Comparison of ENCODE assay signal across 2 cellular contexts in the genomic region with DNA sequence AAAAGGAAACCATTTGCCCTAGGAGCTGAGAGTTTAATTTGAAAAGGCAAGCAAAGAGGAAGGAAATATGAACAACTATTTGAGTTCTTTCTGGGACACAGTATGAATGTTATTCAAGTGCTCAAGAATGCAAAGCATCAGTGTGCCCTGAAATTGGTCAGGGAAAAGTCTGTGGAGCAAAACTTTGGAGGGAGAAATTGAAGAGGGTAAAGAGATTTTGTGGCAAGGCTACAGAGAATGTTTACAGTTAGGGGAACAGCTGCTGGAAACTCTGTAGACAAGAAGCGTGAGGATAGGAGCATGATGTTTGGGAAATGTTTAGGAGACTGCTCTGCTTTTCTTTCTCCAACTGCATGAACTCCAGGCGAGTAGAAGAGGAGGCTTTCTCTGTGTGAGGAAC.
TF ChIP-seq lines count a peak whose summit lies in the region.

No MANE protein-coding gene starts in this region.

TF ChIP-seq in SK-N-SH, 30 proteins besides CTCF, POLR2A, EP300 and RAD21 (continued from another document):
- TF ChIP-seq, protein P1, sequence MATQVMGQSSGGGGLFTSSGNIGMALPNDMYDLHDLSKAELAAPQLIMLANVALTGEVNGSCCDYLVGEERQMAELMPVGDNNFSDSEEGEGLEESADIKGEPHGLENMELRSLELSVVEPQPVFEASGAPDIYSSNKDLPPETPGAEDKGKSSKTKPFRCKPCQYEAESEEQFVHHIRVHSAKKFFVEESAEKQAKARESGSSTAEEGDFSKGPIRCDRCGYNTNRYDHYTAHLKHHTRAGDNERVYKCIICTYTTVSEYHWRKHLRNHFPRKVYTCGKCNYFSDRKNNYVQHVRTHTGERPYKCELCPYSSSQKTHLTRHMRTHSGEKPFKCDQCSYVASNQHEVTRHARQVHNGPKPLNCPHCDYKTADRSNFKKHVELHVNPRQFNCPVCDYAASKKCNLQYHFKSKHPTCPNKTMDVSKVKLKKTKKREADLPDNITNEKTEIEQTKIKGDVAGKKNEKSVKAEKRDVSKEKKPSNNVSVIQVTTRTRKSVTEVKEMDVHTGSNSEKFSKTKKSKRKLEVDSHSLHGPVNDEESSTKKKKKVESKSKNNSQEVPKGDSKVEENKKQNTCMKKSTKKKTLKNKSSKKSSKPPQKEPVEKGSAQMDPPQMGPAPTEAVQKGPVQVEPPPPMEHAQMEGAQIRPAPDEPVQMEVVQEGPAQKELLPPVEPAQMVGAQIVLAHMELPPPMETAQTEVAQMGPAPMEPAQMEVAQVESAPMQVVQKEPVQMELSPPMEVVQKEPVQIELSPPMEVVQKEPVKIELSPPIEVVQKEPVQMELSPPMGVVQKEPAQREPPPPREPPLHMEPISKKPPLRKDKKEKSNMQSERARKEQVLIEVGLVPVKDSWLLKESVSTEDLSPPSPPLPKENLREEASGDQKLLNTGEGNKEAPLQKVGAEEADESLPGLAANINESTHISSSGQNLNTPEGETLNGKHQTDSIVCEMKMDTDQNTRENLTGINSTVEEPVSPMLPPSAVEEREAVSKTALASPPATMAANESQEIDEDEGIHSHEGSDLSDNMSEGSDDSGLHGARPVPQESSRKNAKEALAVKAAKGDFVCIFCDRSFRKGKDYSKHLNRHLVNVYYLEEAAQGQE (IDR thresholded peaks at IDR 0.05; ENCODE audit: low read depth, low read length): no peak
- TF ChIP-seq EZH2phosphoT487 (IDR thresholded peaks at IDR 0.05; ENCODE audit: borderline replicate concordance, low read depth): no peak
- TF ChIP-seq, protein P2, sequence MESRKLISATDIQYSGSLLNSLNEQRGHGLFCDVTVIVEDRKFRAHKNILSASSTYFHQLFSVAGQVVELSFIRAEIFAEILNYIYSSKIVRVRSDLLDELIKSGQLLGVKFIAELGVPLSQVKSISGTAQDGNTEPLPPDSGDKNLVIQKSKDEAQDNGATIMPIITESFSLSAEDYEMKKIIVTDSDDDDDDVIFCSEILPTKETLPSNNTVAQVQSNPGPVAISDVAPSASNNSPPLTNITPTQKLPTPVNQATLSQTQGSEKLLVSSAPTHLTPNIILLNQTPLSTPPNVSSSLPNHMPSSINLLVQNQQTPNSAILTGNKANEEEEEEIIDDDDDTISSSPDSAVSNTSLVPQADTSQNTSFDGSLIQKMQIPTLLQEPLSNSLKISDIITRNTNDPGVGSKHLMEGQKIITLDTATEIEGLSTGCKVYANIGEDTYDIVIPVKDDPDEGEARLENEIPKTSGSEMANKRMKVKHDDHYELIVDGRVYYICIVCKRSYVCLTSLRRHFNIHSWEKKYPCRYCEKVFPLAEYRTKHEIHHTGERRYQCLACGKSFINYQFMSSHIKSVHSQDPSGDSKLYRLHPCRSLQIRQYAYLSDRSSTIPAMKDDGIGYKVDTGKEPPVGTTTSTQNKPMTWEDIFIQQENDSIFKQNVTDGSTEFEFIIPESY (IDR thresholded peaks at IDR 0.05; ENCODE audit: borderline replicate concordance, low read depth): no peak
- TF ChIP-seq, protein P3, sequence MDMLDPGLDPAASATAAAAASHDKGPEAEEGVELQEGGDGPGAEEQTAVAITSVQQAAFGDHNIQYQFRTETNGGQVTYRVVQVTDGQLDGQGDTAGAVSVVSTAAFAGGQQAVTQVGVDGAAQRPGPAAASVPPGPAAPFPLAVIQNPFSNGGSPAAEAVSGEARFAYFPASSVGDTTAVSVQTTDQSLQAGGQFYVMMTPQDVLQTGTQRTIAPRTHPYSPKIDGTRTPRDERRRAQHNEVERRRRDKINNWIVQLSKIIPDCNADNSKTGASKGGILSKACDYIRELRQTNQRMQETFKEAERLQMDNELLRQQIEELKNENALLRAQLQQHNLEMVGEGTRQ (IDR thresholded peaks at IDR 0.05; ENCODE audit: borderline replicate concordance, low read depth, low read length): no peak
- no peak for TF ChIP-seq CHD2 (IDR thresholded peaks at IDR 0.05; ENCODE audit: low read length, partially characterized antibody)
- TF ChIP-seq ELF1 (IDR thresholded peaks at IDR 0.05): no peak
- TF ChIP-seq, protein P4, sequence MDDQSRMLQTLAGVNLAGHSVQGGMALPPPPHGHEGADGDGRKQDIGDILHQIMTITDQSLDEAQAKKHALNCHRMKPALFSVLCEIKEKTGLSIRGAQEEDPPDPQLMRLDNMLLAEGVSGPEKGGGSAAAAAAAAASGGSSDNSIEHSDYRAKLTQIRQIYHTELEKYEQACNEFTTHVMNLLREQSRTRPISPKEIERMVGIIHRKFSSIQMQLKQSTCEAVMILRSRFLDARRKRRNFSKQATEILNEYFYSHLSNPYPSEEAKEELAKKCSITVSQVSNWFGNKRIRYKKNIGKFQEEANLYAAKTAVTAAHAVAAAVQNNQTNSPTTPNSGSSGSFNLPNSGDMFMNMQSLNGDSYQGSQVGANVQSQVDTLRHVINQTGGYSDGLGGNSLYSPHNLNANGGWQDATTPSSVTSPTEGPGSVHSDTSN (IDR thresholded peaks at IDR 0.05): no peak
- no peak for TF ChIP-seq RFX5 (IDR thresholded peaks at IDR 0.05; ENCODE audit: low read length)
- TF ChIP-seq GABPA (IDR thresholded peaks at IDR 0.05; ENCODE audit: low read depth): no peak
- no peak for TF ChIP-seq POLR2AphosphoS5 (IDR thresholded peaks at IDR 0.05; ENCODE audit: low read depth, low read length)

TF ChIP-seq in endothelial cell of umbilical vein, 7 proteins besides CTCF, POLR2A, EP300 and RAD21 (continued from another document):
- TF ChIP-seq JUN (IDR thresholded peaks at IDR 0.05; ENCODE audit: borderline replicate concordance, insufficient read depth, insufficient read length, low read depth): no peak
